ENCODE assay signal across 10 cellular contexts in the genomic region with DNA sequence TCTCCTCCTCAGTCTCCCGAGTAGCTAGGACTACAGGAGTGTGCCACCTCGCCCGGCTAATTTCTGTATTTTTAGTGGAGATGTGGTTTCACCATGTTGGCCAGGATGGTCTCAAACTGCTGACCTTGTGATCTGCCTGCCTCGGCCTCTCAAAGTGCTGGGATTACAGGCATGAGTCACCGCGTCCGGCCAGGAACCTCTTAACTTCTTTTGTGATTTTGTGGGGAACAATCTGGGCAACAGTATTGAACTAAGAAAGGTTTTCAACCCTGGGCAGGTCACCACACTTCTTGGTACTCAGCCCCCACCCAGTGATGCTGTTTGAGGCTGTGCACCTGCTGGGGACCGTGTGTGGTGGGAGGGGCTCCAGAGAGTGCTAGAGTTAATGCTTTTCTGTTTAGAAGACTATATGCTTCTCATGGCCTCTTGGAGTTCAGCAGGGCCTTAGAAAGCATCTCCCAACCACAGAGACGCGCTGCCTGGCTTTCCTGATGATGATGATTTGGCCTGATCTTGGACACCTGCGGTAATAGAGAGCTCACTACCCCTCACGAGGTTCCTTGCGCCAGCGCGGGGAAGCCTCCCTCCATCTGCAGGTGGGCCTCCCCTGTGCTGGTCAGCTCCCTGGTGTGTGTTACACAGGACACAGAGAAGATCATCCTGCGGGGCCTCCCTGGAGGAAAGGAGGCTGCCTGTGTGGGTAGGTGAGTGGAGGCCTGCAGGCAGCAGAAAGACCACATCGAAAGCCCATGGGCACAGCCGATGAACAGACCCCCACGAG. TPM values are rescaled to one million over a fixed set of nuclear protein-coding genes. Genes with fewer than 3 reads are reported as not detected.
DNase-seq lines count a peak whose midpoint lies in the region; ATAC-seq and TF ChIP-seq lines count a peak whose summit lies in the region.
"Had no signal": no experiment of that assay in that cellular context is flagged by ENCODE, and none has a peak within 500 bp of the region (broad histone marks: within the 10 kb centered on the region; RNA-seq: fewer than 3 reads in every experiment).

No MANE protein-coding gene starts in this region.

- TSS peak; percentile 44 for BruUV-seq in MCF 10A (replicated peaks; lab: Mats Ljungman, UMichigan)

- no peaks in the 10 kb centered on the region for H3K27me3 ChIP-seq in CD4-positive, CD25-positive, alpha-beta regulatory T cell (ENCODE audit: control insufficient read depth, insufficient read depth, low read length)
- H3K27me3 ChIP-seq in effector memory CD4-positive, alpha-beta T cell (replicated peaks; ENCODE audit: control insufficient read depth, insufficient read depth, low read length, poor library complexity, severe bottlenecking), result no peaks in the 10 kb centered on the region

- no peaks in the 10 kb centered on the region for H3K36me3 Mint-ChIP-seq in CD4-positive, CD25-positive, alpha-beta regulatory T cell
- H3K36me3 Mint-ChIP-seq in MCF 10A (ENCODE audit: insufficient read depth, unreplicated experiment) (no peaks in the 10 kb centered on the region), natural killer cell (no peaks in the 10 kb centered on the region)

- CTCF ChIA-PET in MCF 10A (lab: Yijun Ruan, JAX), result interaction anchor here (0.6 to 4.5 kb wide), 14 partner anchors 16 to 234 kb away, joined by 3 to 38 read pairs (median 3); a partner anchor contains a TSS

- peaks cover 0 to 10% (median 5%) of the 10 kb centered on the region in 4 donors for H3K4me1 Mint-ChIP-seq in CD4-positive, CD25-positive, alpha-beta regulatory T cell
- H3K4me1 Mint-ChIP-seq in MCF 10A (ENCODE audit: insufficient read depth, unreplicated experiment) (peaks cover 10% of the 10 kb centered on the region), natural killer cell (peaks cover 0 to 13% of the 10 kb centered on the region in 2 donors)

- peak overlapping the region; percentile 80 to 95 (median 87) for H3K4me3 Mint-ChIP-seq in CD4-positive, CD25-positive, alpha-beta regulatory T cell
- H3K4me3 Mint-ChIP-seq in MCF 10A (ENCODE audit: unreplicated experiment) (peak overlapping the region; percentile 84), natural killer cell (peak overlapping the region; percentile 86)

- POLR2A ChIA-PET in MCF 10A (lab: Yijun Ruan, JAX), result interaction anchor here (1.2 to 6.0 kb wide), 4 partner anchors 11 to 84 kb away, joined by 4 to 60 read pairs (median 6); a partner anchor contains a TSS

- H3K9me3 ChIP-seq in CD4-positive, CD25-positive, alpha-beta regulatory T cell (ENCODE audit: control insufficient read depth in 2 of 2, low read length in 2 of 2), result no peaks in the 10 kb centered on the region
- no peaks in the 10 kb centered on the region for H3K9me3 ChIP-seq in effector memory CD4-positive, alpha-beta T cell (ENCODE audit: control insufficient read depth, low read length)

- no peaks in the 10 kb centered on the region for H3K36me3 ChIP-seq in CD4-positive, CD25-positive, alpha-beta regulatory T cell (ENCODE audit: control insufficient read depth, insufficient read depth, low read length)
- H3K36me3 ChIP-seq in effector memory CD4-positive, alpha-beta T cell (ENCODE audit: control insufficient read depth, insufficient read depth, low read length), result no peaks in the 10 kb centered on the region

- H3K4me3 ChIP-seq in CD4-positive, CD25-positive, alpha-beta regulatory T cell (ENCODE audit: low read depth, low read length), result no peak overlapping the region
- no peak overlapping the region for H3K4me3 ChIP-seq in effector memory CD4-positive, alpha-beta T cell (ENCODE audit: insufficient read depth, low read depth, low read length, poor library complexity, severe bottlenecking)

- TF ChIP-seq CTCF in MCF 10A (IDR thresholded peaks at IDR 0.05; ENCODE audit: unreplicated experiment) (no peak), natural killer cell (IDR thresholded peaks at IDR 0.05) (no peak)

- peak overlapping the region; percentile 38 to 68 (median 51) for H3K27ac Mint-ChIP-seq in CD4-positive, CD25-positive, alpha-beta regulatory T cell
- H3K27ac Mint-ChIP-seq in MCF 10A (ENCODE audit: low read depth, unreplicated experiment) (no peak overlapping the region), natural killer cell (peak overlapping the region; percentile 18 to 31)

- no peaks in the 10 kb centered on the region for H3K9me3 Mint-ChIP-seq in CD4-positive, CD25-positive, alpha-beta regulatory T cell
- H3K9me3 Mint-ChIP-seq in MCF 10A (ENCODE audit: unreplicated experiment) (no peaks in the 10 kb centered on the region), natural killer cell (no peaks in the 10 kb centered on the region)

- ATAC-seq in CD4-positive, CD25-positive, alpha-beta regulatory T cell (ENCODE audit: low read depth in 2 of 2), result no peak
- no peak for ATAC-seq in natural killer cell
- ATAC-seq in GM18868 (IDR thresholded peaks at IDR 0.05; ENCODE audit: unreplicated experiment), result no peak

- DNase-seq in CD4-positive, CD25-positive, alpha-beta regulatory T cell, result no peak
- DNase-seq in HT1080 (ENCODE audit: low read depth), result peak; percentile 38
- no peak for DNase-seq in MCF 10A (ENCODE audit: unreplicated experiment)
- no peak for DNase-seq in natural killer cell
- DNase-seq in effector memory CD4-positive, alpha-beta T cell, result no peak
- no peak for DNase-seq in hypothalamus (lab: John Stamatoyannopoulos, UW)
- DNase-seq in hepatic stellate cell (ENCODE audit: low spot score), result no peak
- DNase-seq: NCI-H1436 treated with DMSO at 0.1 percent for 48 hours, T-helper 9 cell had no signal

- H3K27ac ChIP-seq in CD4-positive, CD25-positive, alpha-beta regulatory T cell (ENCODE audit: insufficient read depth, low read length, poor library complexity, severe bottlenecking), result no peak overlapping the region
- no peak overlapping the region for H3K27ac ChIP-seq in effector memory CD4-positive, alpha-beta T cell (ENCODE audit: insufficient read depth, low read length, poor library complexity, severe bottlenecking)

- intact Hi-C loops in MCF 10A (cut with micrococcal nuclease) (loop anchor here (2.0 kb wide), 2 partner anchors 43 to 51 kb away; no protein-coding TSS in a partner anchor), natural killer cell (cut with micrococcal nuclease) (loop anchor here (2.0 to 5.0 kb wide), 2 partner anchors 17 to 73 kb away; a partner anchor contains a TSS)

- H3K27me3 Mint-ChIP-seq in CD4-positive, CD25-positive, alpha-beta regulatory T cell, result peaks cover 16% of the 10 kb centered on the region
- H3K27me3 Mint-ChIP-seq in MCF 10A (ENCODE audit: insufficient read depth, unreplicated experiment), result no peaks in the 10 kb centered on the region
- no peaks in the 10 kb centered on the region for H3K27me3 Mint-ChIP-seq in natural killer cell (ENCODE audit: low read depth in 2 of 2)

- H3K4me1 ChIP-seq in CD4-positive, CD25-positive, alpha-beta regulatory T cell (ENCODE audit: control insufficient read depth, insufficient read depth, low read length, poor library complexity, severe bottlenecking), result peaks cover 13% of the 10 kb centered on the region
- H3K4me1 ChIP-seq in effector memory CD4-positive, alpha-beta T cell (ENCODE audit: control insufficient read depth, insufficient read depth, low read length, poor library complexity, severe bottlenecking), result no peaks in the 10 kb centered on the region

RNA-seq across cellular contexts. Expression of a gene that starts 1.2 kb away (rescaled TPM):
- 2.1 TPM for total RNA-seq in CD4-positive, CD25-positive, alpha-beta regulatory T cell
- polyA plus RNA-seq in CD4-positive, CD25-positive, alpha-beta regulatory T cell, result under 1 TPM; 0.48 to 0.69 (median 0.53) TPM
- total RNA-seq in HT1080 (2014; rRNA removed; shearing (Covaris generic)), result 0.13 and 0.31 TPM in 2 replicates
- polyA plus RNA-seq in HT1080 (2015; cell fraction: cytosol; rRNA removed), result 0.63 and 1.3 TPM in 2 replicates
- polyA plus RNA-seq in HT1080 (2015; cell fraction: nucleus; rRNA removed), result 3.2 and 3.6 TPM in 2 replicates
- total RNA-seq in MCF 10A (2022), result 4.0 and 5.5 TPM in 2 replicates
- 1 to 10 TPM; 3.1 to 5.0 (median 4.5) TPM for total RNA-seq in natural killer cell

RNA-seq across cellular contexts. Expression of a gene that starts 17.5 kb away (rescaled TPM):
- 85.7 TPM for total RNA-seq in CD4-positive, CD25-positive, alpha-beta regulatory T cell
- 10 to 100 TPM; 15.9 to 19.4 (median 17.2) TPM for polyA plus RNA-seq in CD4-positive, CD25-positive, alpha-beta regulatory T cell
- 40.0 and 44.6 TPM in 2 replicates for total RNA-seq in HT1080 (2014; rRNA removed; shearing (Covaris generic))
- 30.5 and 32.8 TPM in 2 replicates for polyA plus RNA-seq in HT1080 (2015; cell fraction: cytosol; rRNA removed)
- 61.6 and 65.2 TPM in 2 replicates for polyA plus RNA-seq in HT1080 (2015; cell fraction: nucleus; rRNA removed)
- 28.4 and 30.1 TPM in 2 replicates for total RNA-seq in MCF 10A (2022)
- total RNA-seq in natural killer cell, result 100 to 1,000 TPM in 1 of 3 donors, 10 to 100 TPM in 2; 76.0 to 103 (median 78.1) TPM

RNA-seq across cellular contexts. Expression of a gene that starts 18.2 kb away (rescaled TPM):
- 3.7 TPM for total RNA-seq in CD4-positive, CD25-positive, alpha-beta regulatory T cell
- under 1 TPM in 3 of 4 donors, not detected in 1; 0.36 to 0.67 (median 0.42) TPM for polyA plus RNA-seq in CD4-positive, CD25-positive, alpha-beta regulatory T cell
- 73.4 and 84.1 TPM in 2 replicates for total RNA-seq in HT1080 (2014; rRNA removed; shearing (Covaris generic))
- 107 and 112 TPM in 2 replicates for polyA plus RNA-seq in HT1080 (2015; cell fraction: cytosol; rRNA removed)
- 340 and 353 TPM in 2 replicates for polyA plus RNA-seq in HT1080 (2015; cell fraction: nucleus; rRNA removed)
- total RNA-seq in MCF 10A (2022) (199 and 200 TPM in 2 replicates), natural killer cell (10 to 100 TPM in 2 of 3 donors, 1 to 10 TPM in 1; 6.0 to 34.7 (median 18.9) TPM)

RNA-seq across cellular contexts. Expression of a gene that starts 55.5 kb away (rescaled TPM):
- 9.3 TPM for total RNA-seq in CD4-positive, CD25-positive, alpha-beta regulatory T cell
- polyA plus RNA-seq in CD4-positive, CD25-positive, alpha-beta regulatory T cell, result under 1 TPM; 0.10 to 0.52 (median 0.21) TPM
- 12.6 and 18.0 TPM in 2 replicates for total RNA-seq in HT1080 (2014; rRNA removed; shearing (Covaris generic))
- polyA plus RNA-seq in HT1080 (2015; cell fraction: cytosol; rRNA removed), result 12.1 and 14.3 TPM in 2 replicates
- polyA plus RNA-seq in HT1080 (2015; cell fraction: nucleus; rRNA removed), result 42.7 and 47.7 TPM in 2 replicates
- 10.4 and 11.9 TPM in 2 replicates for total RNA-seq in MCF 10A (2022)
- total RNA-seq in natural killer cell, result 1 to 10 TPM; 2.2 to 3.1 (median 2.2) TPM
